In genomic region chr14:54730156-54730961, GRCh38 we compare ENCODE assay signal across 8 cellular contexts.
DNase-seq lines count a peak whose midpoint lies in the region; ATAC-seq, FAIRE-seq and TF ChIP-seq lines count a peak whose summit lies in the region.

No MANE protein-coding gene starts in this region.

- peak; percentile 95 for ATAC-seq in GM19463 (IDR thresholded peaks at IDR 0.05; ENCODE audit: unreplicated experiment)
- ATAC-seq in HG03460 (IDR thresholded peaks at IDR 0.05; ENCODE audit: unreplicated experiment) = peak; percentile 94

- H3K9me3 ChIP-seq in DOHH2 (ENCODE audit: control insufficient read depth, insufficient read depth, low read length) (no peaks in the 10 kb centered on the region), kidney (ENCODE audit: control insufficient read depth in 1 of 2, low read length in 2 of 2) (no peaks in the 10 kb centered on the region), transverse colon (no peaks in the 10 kb centered on the region), BE2C (no peaks in the 10 kb centered on the region)

- TF ChIP-seq EP300 in transverse colon (IDR thresholded peaks at IDR 0.05; ENCODE audit: low read depth) = no peak

- WGBS in transverse colon (ENCODE audit: low coverage in 1 of 2), 2 donors = 24 to 67% methylated on average over 3 to 6 of the region's 6 CpGs

- no peaks in the 10 kb centered on the region for H3K36me3 ChIP-seq in DOHH2 (ENCODE audit: control insufficient read depth, low read length)
- no peaks in the 10 kb centered on the region for H3K36me3 ChIP-seq in kidney (ENCODE audit: control insufficient read depth in 1 of 2, insufficient read depth in 2 of 2, low read length in 2 of 2)
- H3K36me3 ChIP-seq in transverse colon = no peaks in the 10 kb centered on the region
- H3K36me3 ChIP-seq in BE2C = no peaks in the 10 kb centered on the region

- no peaks in the 10 kb centered on the region for H3K27me3 ChIP-seq in DOHH2 (ENCODE audit: control insufficient read depth, low read length)
- H3K27me3 ChIP-seq in transverse colon = no peaks in the 10 kb centered on the region
- H3K27me3 ChIP-seq in BE2C = peaks cover 3% of the 10 kb centered on the region; the same call in 1 of the 2 replicates

- no peak for TF ChIP-seq POLR2A in transverse colon (IDR thresholded peaks at IDR 0.05)

- intact Hi-C loops in kidney (cut with DNase I) = no loop called here
- intact Hi-C loops in transverse colon (cut with DNase I; ENCODE audit: low total_unique reads) = no loop called here

- DNase-seq in activated T-cell treated with anti-CD3 and anti-CD28 coated beads, Interleukin-2, amount 50 U/mL, for 48 hours = peak; percentile 54 to 62
- no peak for DNase-seq in kidney
- peak; percentile 16 for DNase-seq in transverse colon
- DNase-seq in DMS 273 (lab: John Stamatoyannopoulos, UW; ENCODE audit: unreplicated experiment) = no peak
- DNase-seq in BE2C = no peak

- H3K4me3 ChIP-seq in DOHH2 (ENCODE audit: low read length) (peak overlapping the region; percentile 40), kidney (ENCODE audit: low read length in 2 of 2) (peak overlapping the region; percentile 37 to 41), transverse colon (no peak overlapping the region), BE2C (ENCODE audit: low read depth, low read length) (no peak overlapping the region)

- FAIRE-seq in kidney (lab: Jason Lieb, UNC) = no peak

- no peaks in the 10 kb centered on the region; the same call in 1 of the 2 replicates for H3F3A ChIP-seq in DOHH2 (ENCODE audit: control insufficient read depth, insufficient read depth)

- no peaks in the 10 kb centered on the region for H4K20me1 ChIP-seq in DOHH2 (ENCODE audit: control insufficient read depth, insufficient read depth, low read depth, low read length)

- no peak for TF ChIP-seq CTCF in DOHH2 (IDR thresholded peaks at IDR 0.05; ENCODE audit: low read depth, low read length, poor library complexity, severe bottlenecking)
- no peak for TF ChIP-seq CTCF in kidney (IDR thresholded peaks at IDR 0.05; ENCODE audit: borderline replicate concordance, extremely low read depth, insufficient read depth)
- TF ChIP-seq CTCF in transverse colon (IDR thresholded peaks at IDR 0.05) = no peak
- no peak for TF ChIP-seq CTCF in BE2C (IDR thresholded peaks at IDR 0.05; ENCODE audit: low read depth, low read length)

- no peaks in the 10 kb centered on the region for H3K9me2 ChIP-seq in DOHH2 (replicated peaks; ENCODE audit: control insufficient read depth, low read length)

- H3K79me2 ChIP-seq in DOHH2 (ENCODE audit: control insufficient read depth, low read length) = no peaks in the 10 kb centered on the region

- no peak overlapping the region for H3K9ac ChIP-seq in kidney (ENCODE audit: low read length in 2 of 2)

- in situ Hi-C loops in transverse colon (cut with MboI; ENCODE audit: low pct_ligation_motif_present in 1 of 4, low pct_unique_long_range_greater_than_20kb in 1 of 4, low sequenced_read_pairs in 3 of 4) = no loop called here

- peak overlapping the region; percentile 7; the same call in 1 of the 2 replicates for H3K27ac ChIP-seq in DOHH2 (ENCODE audit: low read depth, low read length)
- peak overlapping the region in 1 of 2 donors; percentile 38 for H3K27ac ChIP-seq in kidney (ENCODE audit: low read depth in 2 of 2, low read length in 2 of 2)
- H3K27ac ChIP-seq in transverse colon = peak overlapping the region; percentile 25 to 74 (median 64)

- H3K4me2 ChIP-seq in DOHH2 (ENCODE audit: low read length) = peak overlapping the region; percentile 53

- peaks cover 17% of the 10 kb centered on the region for H3K4me1 ChIP-seq in DOHH2 (ENCODE audit: control insufficient read depth, low read length)
- H3K4me1 ChIP-seq in kidney (ENCODE audit: control insufficient read depth in 1 of 2, insufficient read depth in 1 of 2, low read depth in 1 of 2, low read length in 2 of 2) = peaks cover 0 to 9% of the 10 kb centered on the region in 2 donors
- H3K4me1 ChIP-seq in transverse colon = peaks cover 0 to 17% (median 6%) of the 10 kb centered on the region in 4 donors
- no peaks in the 10 kb centered on the region for H3K4me1 ChIP-seq in BE2C

Comparison
In these comparisons a context has a peak if more than half of its experiments do, and no peak if none do; other contexts are left out.
1. H3K4me3 ChIP-seq: peak in DOHH2 (single experiment) and kidney (2 of 2); none in transverse colon (0 of 4) and BE2C (single experiment).
2. DNase-seq: peak in activated T-cell treated with anti-CD3 and anti-CD28 coated beads, Interleukin-2, amount 50 U/mL, for 48 hours (2 of 2) and transverse colon (single experiment); none in kidney (single experiment), DMS 273 (single experiment) and BE2C (single experiment).